Comparison of ENCODE assay signal across 18 cellular contexts in the genomic region with DNA sequence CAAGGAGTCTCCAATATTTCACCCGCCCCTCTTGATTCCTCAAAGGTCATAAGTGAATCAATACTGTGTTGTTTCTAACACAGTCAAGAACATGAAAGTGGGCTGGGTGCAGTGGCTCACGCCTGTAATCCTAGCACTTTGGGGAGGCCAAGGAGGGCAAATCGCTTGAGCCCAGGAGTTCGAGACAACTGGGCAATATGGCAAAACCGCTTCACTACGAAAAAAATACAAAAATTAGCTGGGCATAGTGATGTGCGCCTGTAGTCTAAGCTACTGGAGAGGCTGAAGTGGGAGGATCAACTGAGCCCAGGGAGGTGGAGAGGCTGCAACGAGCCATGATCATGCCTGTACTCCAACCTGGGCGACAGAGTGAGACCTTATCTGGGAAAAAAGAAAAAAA.
"Had no signal": no experiment of that assay in that cellular context is flagged by ENCODE, and none has a peak within 500 bp of the region (broad histone marks: within the 10 kb centered on the region; RNA-seq: fewer than 3 reads in every experiment).

No MANE protein-coding gene starts in this region.

- H3K4me1 ChIP-seq: SJCRH30 had no signal

- ATAC-seq: activated CD4-positive, CD25-positive, alpha-beta regulatory T cell treated with anti-CD3 and anti-CD28 coated beads, Interleukin-2, amount 50 U/mL, for 24 hours; activated CD8-positive, alpha-beta T cell treated with anti-CD3 and anti-CD28 coated beads, Interleukin-2, amount 10 ng/mL, durations not matched to agents 7 days and 5 days; activated T-helper 17 cell treated with anti-CD3 and anti-CD28 coated beads, Interleukin-2, amount 50 U/mL, for 72 hours had no signal

- H3K27ac Mint-ChIP-seq: activated CD8-positive, alpha-beta T cell treated with anti-CD3 and anti-CD28 coated beads, Interleukin-2, amount 10 ng/mL, durations not matched to agents 7 days and 5 days; activated naive CD4-positive, alpha-beta T cell treated with anti-CD3 and anti-CD28 coated beads for 36 hours; activated T-helper 17 cell treated with anti-CD3 and anti-CD28 coated beads, Interleukin-2, amount 50 U/mL, for 72 hours; memory B cell; nephron progenitor cell; T-helper 2 cell treated with Interferon-gamma antibody and Interleukin-4, amounts not matched to agents 5 μg/mL and 100 μg/mL, for 36 hours had no signal

- H3K4me3 ChIP-seq: ovary, SJCRH30, skin epidermis, transverse colon had no signal

- H3K27ac ChIP-seq: ovary, SJCRH30, skin epidermis, transverse colon had no signal

- DNase-seq: activated CD8-positive, alpha-beta memory T cell treated with anti-CD3 and anti-CD28 coated beads, Interleukin-2, amount 50 U/mL, for 48 hours; activated CD8-positive, alpha-beta T cell treated with anti-CD3 and anti-CD28 coated beads, Interleukin-2, amount 10 ng/mL, durations not matched to agents 7 days and 5 days; activated naive CD4-positive, alpha-beta T cell treated with anti-CD3 and anti-CD28 coated beads for 36 hours; amniotic stem cell; cerebellar nuclear complex; dermis blood vessel endothelial cell; erythroblast; nephron progenitor cell; ovary; SJCRH30; SW 1271; transverse colon had no signal

- H3K4me3 Mint-ChIP-seq: activated CD8-positive, alpha-beta T cell treated with anti-CD3 and anti-CD28 coated beads, Interleukin-2, amount 10 ng/mL, durations not matched to agents 7 days and 5 days; activated naive CD4-positive, alpha-beta T cell treated with anti-CD3 and anti-CD28 coated beads for 36 hours; activated T-helper 17 cell treated with anti-CD3 and anti-CD28 coated beads, Interleukin-2, amount 50 U/mL, for 72 hours; memory B cell; nephron progenitor cell; T-helper 2 cell treated with Interferon-gamma antibody and Interleukin-4, amounts not matched to agents 5 μg/mL and 100 μg/mL, for 36 hours had no signal

- H3K36me3 ChIP-seq: ovary, SJCRH30, transverse colon had no signal

- H3K9me3 ChIP-seq: ovary, SJCRH30, transverse colon had no signal

- H3K9me3 Mint-ChIP-seq: activated naive CD4-positive, alpha-beta T cell treated with anti-CD3 and anti-CD28 coated beads for 36 hours; activated T-helper 17 cell treated with anti-CD3 and anti-CD28 coated beads, Interleukin-2, amount 50 U/mL, for 72 hours; memory B cell; nephron progenitor cell; T-helper 2 cell treated with Interferon-gamma antibody and Interleukin-4, amounts not matched to agents 5 μg/mL and 100 μg/mL, for 36 hours had no signal

- H3K36me3 Mint-ChIP-seq: brain, memory B cell had no signal

- H3K27me3 Mint-ChIP-seq: activated T-helper 17 cell treated with anti-CD3 and anti-CD28 coated beads, Interleukin-2, amount 50 U/mL, for 72 hours; memory B cell had no signal

- H3K27me3 ChIP-seq: ovary, SJCRH30, transverse colon had no signal
